In the genomic region with DNA sequence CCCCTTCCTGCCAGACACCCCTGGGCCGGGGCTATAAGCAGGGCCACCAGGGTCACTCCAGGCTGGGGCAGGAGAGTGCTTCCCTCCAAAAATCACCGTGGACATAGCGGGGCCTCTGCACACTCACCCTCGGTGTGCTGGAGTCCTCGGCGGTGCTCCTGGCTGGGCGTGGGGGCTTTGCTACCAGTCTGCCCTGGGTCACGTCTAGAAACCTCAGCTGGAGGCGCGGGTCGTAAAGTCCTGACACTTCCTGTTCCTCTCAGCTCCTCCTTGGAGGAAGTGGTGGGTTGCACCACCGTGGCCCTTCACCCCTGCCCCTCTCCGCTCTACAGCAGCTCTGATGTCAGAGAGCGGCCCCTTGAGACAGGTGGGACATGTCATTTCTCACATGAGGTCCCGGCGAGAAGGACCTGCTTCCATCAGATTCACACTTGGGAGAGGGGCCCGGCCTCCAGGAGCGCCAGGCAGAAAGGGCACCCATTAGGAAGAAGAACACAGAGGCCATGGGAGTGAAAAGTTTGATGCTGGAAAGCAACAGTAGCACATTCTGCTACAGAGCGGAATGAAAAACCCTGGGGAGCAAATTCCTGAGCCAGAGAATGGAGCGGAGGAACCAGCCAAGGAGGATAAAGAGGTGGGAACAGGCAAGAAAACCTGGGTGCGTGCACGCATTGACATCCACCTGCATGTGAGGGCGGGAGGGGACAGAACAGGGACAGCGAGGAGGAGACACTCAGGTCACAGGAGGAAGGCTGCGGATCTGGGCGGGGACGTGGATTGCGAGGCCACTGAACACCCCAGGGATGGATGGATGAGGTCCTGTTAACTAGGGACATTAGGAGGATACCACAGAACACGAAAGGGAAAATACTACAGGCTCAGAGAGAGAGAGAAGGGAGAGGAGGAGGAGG, we compare ENCODE assay signal across 8 cellular contexts. TPM values are rescaled to one million over a fixed set of nuclear protein-coding genes. Genes with fewer than 3 reads are reported as not detected.
A peak's percentile ranks its signal among the peaks of the same experiment; 100 is the strongest.
DNase-seq lines count a peak whose midpoint lies in the region; ATAC-seq and TF ChIP-seq lines count a peak whose summit lies in the region.

A gene (minus strand): TSS at position 206 of the 911 bp plus-strand sequence. CDS start 10,117 bp downstream, outside the sequence.

- H3K27me3 Mint-ChIP-seq in T-helper 2 cell treated with Interferon-gamma antibody and Interleukin-4, amounts not matched to agents 5 μg/mL and 100 μg/mL, for 36 hours (ENCODE audit: low read depth): no peaks in the 10 kb centered on the region
- H3K27me3 Mint-ChIP-seq in endodermal cell (ENCODE audit: insufficient read depth): peaks cover 37% of the 10 kb centered on the region

- DNase-seq in GF-D8 (lab: John Stamatoyannopoulos, UW) (peak; percentile 93), endodermal cell (peak; percentile 49), superior temporal gyrus (ENCODE audit: extremely low spot score) (no peak), NCI-H524 (lab: John Stamatoyannopoulos, UW) (no peak), HEK293T (ENCODE audit: extremely low spot score) (no peak)
- peak; percentile 67 for DNase-seq in T-helper 2 cell treated with Interferon-gamma antibody and Interleukin-4, amounts not matched to agents 5 μg/mL and 100 μg/mL, for 36 hours (ENCODE audit: low spot score)

- peak within 1 kb of the TSS; percentile 93 for H3K27ac Mint-ChIP-seq in T-helper 2 cell treated with Interferon-gamma antibody and Interleukin-4, amounts not matched to agents 5 μg/mL and 100 μg/mL, for 36 hours
- H3K27ac Mint-ChIP-seq in endodermal cell: no peak within 1 kb of the TSS

- peak within 1 kb of the TSS; percentile 97 for H3K4me3 Mint-ChIP-seq in T-helper 2 cell treated with Interferon-gamma antibody and Interleukin-4, amounts not matched to agents 5 μg/mL and 100 μg/mL, for 36 hours
- H3K4me3 Mint-ChIP-seq in endodermal cell: no peak within 1 kb of the TSS

- POLR2A ChIA-PET in HEK293T (lab: Yijun Ruan, JAX): no interaction called here

- ATAC-seq in HG02852 (IDR thresholded peaks at IDR 0.05; ENCODE audit: unreplicated experiment): peak; percentile 70

- H3K4me3 ChIP-seq in endodermal cell (ENCODE audit: low read length) (no peak within 1 kb of the TSS), rectal smooth muscle tissue (ENCODE audit: low read length) (peak within 1 kb of the TSS; percentile 54)

- peaks cover 56% of the 10 kb centered on the region for H3K4me1 Mint-ChIP-seq in T-helper 2 cell treated with Interferon-gamma antibody and Interleukin-4, amounts not matched to agents 5 μg/mL and 100 μg/mL, for 36 hours (ENCODE audit: low read depth)
- no peaks in the 10 kb centered on the region for H3K4me1 Mint-ChIP-seq in endodermal cell

- H3K27me3 ChIP-seq in endodermal cell (ENCODE audit: control insufficient read depth, insufficient read depth, low read length, poor library complexity, severe bottlenecking): peaks cover 24% of the 10 kb centered on the region
- H3K27me3 ChIP-seq in rectal smooth muscle tissue (ENCODE audit: control insufficient read depth, insufficient read depth, low read length): peaks cover 11% of the 10 kb centered on the region

- H3K9me3 ChIP-seq in endodermal cell (ENCODE audit: control insufficient read depth, low read length): no peaks in the 10 kb centered on the region

- H3K36me3 ChIP-seq in endodermal cell (ENCODE audit: control insufficient read depth, insufficient read depth, low read length) (no peaks in the 10 kb centered on the region), rectal smooth muscle tissue (ENCODE audit: control insufficient read depth, insufficient read depth, low read length) (no peaks in the 10 kb centered on the region)

- no peaks in the 10 kb centered on the region for H3K9me3 Mint-ChIP-seq in T-helper 2 cell treated with Interferon-gamma antibody and Interleukin-4, amounts not matched to agents 5 μg/mL and 100 μg/mL, for 36 hours
- no peaks in the 10 kb centered on the region for H3K9me3 Mint-ChIP-seq in endodermal cell

- no peak within 1 kb of the TSS for H3K9ac ChIP-seq in endodermal cell (ENCODE audit: extremely low read depth, low read length, poor library complexity, severe bottlenecking)
- H3K9ac ChIP-seq in rectal smooth muscle tissue (ENCODE audit: low read length): peak within 1 kb of the TSS; percentile 10

- H3K4me1 ChIP-seq in endodermal cell (ENCODE audit: control insufficient read depth, insufficient read depth, low read length) (no peaks in the 10 kb centered on the region), rectal smooth muscle tissue (ENCODE audit: control insufficient read depth, insufficient read depth, low read length) (no peaks in the 10 kb centered on the region)

- 88 to 90% methylated on average over 19 to 28 of the region's 29 CpGs for WGBS in endodermal cell (ENCODE audit: insufficient coverage in 1 of 2, insufficient read length in 1 of 2), 2 experiments

- TF ChIP-seq CTCF in endodermal cell (conservative IDR thresholded peaks at IDR 0.05): no peak

- peaks cover 40% of the 10 kb centered on the region for H3K36me3 Mint-ChIP-seq in T-helper 2 cell treated with Interferon-gamma antibody and Interleukin-4, amounts not matched to agents 5 μg/mL and 100 μg/mL, for 36 hours (ENCODE audit: low read depth)
- H3K36me3 Mint-ChIP-seq in endodermal cell (ENCODE audit: low read depth): no peaks in the 10 kb centered on the region

- CTCF ChIA-PET in HEK293T (lab: Yijun Ruan, JAX): no interaction called here

- no peak within 1 kb of the TSS for H3K27ac ChIP-seq in endodermal cell (ENCODE audit: low read depth, low read length)
- H3K27ac ChIP-seq in rectal smooth muscle tissue (ENCODE audit: low read depth, low read length): no peak within 1 kb of the TSS

TF ChIP-seq in HEK293T, 16 proteins besides CTCF, POLR2A, EP300 and RAD21:
- TF ChIP-seq ARNT (IDR thresholded peaks at IDR 0.05): no peak
- no peak for TF ChIP-seq TARDBP (IDR thresholded peaks at IDR 0.05)
- TF ChIP-seq SP1 (IDR thresholded peaks at IDR 0.05): no peak
- no peak for TF ChIP-seq BHLHE40 (IDR thresholded peaks at IDR 0.05; ENCODE audit: borderline replicate concordance)
- no peak for TF ChIP-seq FOXK2 (IDR thresholded peaks at IDR 0.05)
- TF ChIP-seq ZNF384 (IDR thresholded peaks at IDR 0.05): no peak

RNA-seq across cellular contexts. Expression of the gene that starts here (rescaled TPM):
- total RNA-seq in endodermal cell: 1 to 10 TPM; 1.6 to 2.3 TPM
- 0.36 TPM for polyA plus RNA-seq in endodermal cell (2013, experiment 1 of 2)
- polyA plus RNA-seq in endodermal cell (2013, experiment 2 of 2): 0.54 TPM

Comparison
In these comparisons a context has a peak if more than half of its experiments do, and no peak if none do; other contexts are left out.
1. DNase-seq: peak in GF-D8 (single experiment), T-helper 2 cell treated with Interferon-gamma antibody and Interleukin-4, amounts not matched to agents 5 μg/mL and 100 μg/mL, for 36 hours (single experiment) and endodermal cell (single experiment); none in superior temporal gyrus (single experiment), NCI-H524 (0 of 2) and HEK293T (single experiment).